In the genomic region with DNA sequence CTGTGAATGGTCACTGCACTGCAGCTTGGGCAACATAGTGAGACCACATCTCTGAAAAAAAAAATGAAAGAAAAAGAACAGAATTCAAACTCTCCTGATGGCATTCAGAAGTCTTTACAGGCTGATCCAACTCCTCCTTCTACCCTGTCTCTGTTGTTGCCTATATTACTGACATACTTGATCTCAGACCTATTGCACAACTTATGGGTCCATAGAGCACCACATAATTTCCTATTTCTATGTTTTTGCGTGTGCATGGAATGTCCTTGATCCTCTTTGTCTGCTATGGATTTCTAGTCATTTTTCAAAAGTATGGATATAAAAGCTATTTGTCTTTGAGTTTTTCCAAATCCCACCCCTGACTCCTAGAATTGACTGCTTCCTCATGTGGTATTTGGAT, we compare ENCODE assay signal across 8 cellular contexts. TPM values are rescaled to one million over a fixed set of nuclear protein-coding genes. Genes with fewer than 3 reads are reported as not detected.
"Had no signal": no experiment of that assay in that cellular context is flagged by ENCODE, and none has a peak within 500 bp of the region (broad histone marks: within the 10 kb centered on the region; RNA-seq: fewer than 3 reads in every experiment).

No MANE protein-coding gene starts in this region.

- H3K27ac ChIP-seq: HL-60, KMS-11 had no signal

- H3K36me3 Mint-ChIP-seq: IgD-negative memory B cell had no signal

- FAIRE-seq: HTR-8/SVneo, K562 had no signal

- H3K4me3 ChIP-seq: K562 had no signal

- ATAC-seq: K562 had no signal

- H3K4me2 ChIP-seq: KMS-11 had no signal

- H3K4me1 Mint-ChIP-seq: IgD-negative memory B cell had no signal

- H3K9ac ChIP-seq: KMS-11 had no signal

- DNase-seq: KBM-7, KG1 had no signal

- H3K4me3 Mint-ChIP-seq: IgD-negative memory B cell had no signal

- H3K27ac Mint-ChIP-seq: IgD-negative memory B cell had no signal

- H3K9me3 Mint-ChIP-seq: IgD-negative memory B cell had no signal

RNA-seq across cellular contexts. Expression of a gene that starts 22.4 kb away (rescaled TPM):
- total RNA-seq: HT-29, K562 had no signal
- polyA plus RNA-seq: K562 had no signal
